7 cellular contexts compared by ENCODE assay signal in the genomic region with DNA sequence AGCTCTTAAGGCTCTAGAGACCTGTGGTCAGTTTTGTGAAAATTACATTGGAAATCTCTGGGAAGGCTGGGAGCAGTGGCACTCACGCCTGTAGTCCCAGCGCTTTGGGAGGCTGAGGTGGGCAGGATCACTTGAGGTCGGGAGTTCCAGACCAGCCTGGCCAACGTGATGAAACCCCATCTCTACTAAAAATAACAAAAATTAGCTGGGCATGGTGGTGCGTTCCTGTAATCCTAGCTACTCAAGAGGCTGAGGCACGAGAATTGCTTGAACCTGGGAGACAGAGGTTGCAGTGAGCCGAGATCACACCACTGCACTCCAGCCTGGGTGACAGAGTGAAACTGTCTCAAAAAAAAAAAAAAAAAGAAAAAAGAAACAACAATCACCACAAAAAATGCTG. TPM values are rescaled to one million over a fixed set of nuclear protein-coding genes. Genes with fewer than 3 reads are reported as not detected.
DNase-seq lines count a peak whose midpoint lies in the region; ATAC-seq and TF ChIP-seq lines count a peak whose summit lies in the region.
"Not testable (repeated sequence)": the region's sequence is repeated elsewhere in the genome, so short reads cannot be mapped to it uniquely, and the experiment has no call there.
"Had no signal": no experiment of that assay in that cellular context is flagged by ENCODE, and none has a peak within 500 bp of the region (broad histone marks: within the 10 kb centered on the region; RNA-seq: fewer than 3 reads in every experiment).

No MANE protein-coding gene starts in this region.

- 50% methylated on average over 1 of the region's 7 CpGs; no CpG with 5 or more reads in 1 of the 2 donors for WGBS in gastroesophageal sphincter (ENCODE audit: low coverage in 1 of 2), 2 donors

- not testable (repeated sequence) for H3K9ac ChIP-seq in skeletal muscle tissue (ENCODE audit: low read depth in 1 of 3, low read length in 3 of 3)

- not testable (repeated sequence) for DNase-seq in CD4-positive, alpha-beta T cell; activated CD4-positive, alpha-beta T cell treated with anti-CD3 and anti-CD28 coated beads, Interleukin-2, amount 10 ng/mL, durations not matched to agents 24 days and 14 days; central memory CD8-positive, alpha-beta T cell (ENCODE audit: low spot score in 2 of 2); progenitor cell of endocrine pancreas (ENCODE audit: low spot score, unreplicated experiment)

- CTCF ChIA-PET in CD4-positive, alpha-beta T cell (lab: Charles Lee) = interaction anchor here (0.7 to 1.4 kb wide), 3 partner anchors 190 to 218 kb away, joined by 3 to 9 read pairs (median 4); no protein-coding TSS in a partner anchor

- intact Hi-C loops in CD4-positive, alpha-beta T cell (cut with DNase I, micrococcal nuclease); activated CD4-positive, alpha-beta T cell treated with anti-CD3 and anti-CD28 coated beads, Interleukin-2, amount 10 ng/mL, durations not matched to agents 24 days and 14 days (cut with micrococcal nuclease): not testable (repeated sequence)

- peaks cover 0 to 38% (median 2%) of the 10 kb centered on the region in 3 donors for H3K4me1 ChIP-seq in gastroesophageal sphincter
- H3K4me1 ChIP-seq in skeletal muscle tissue (ENCODE audit: control insufficient read depth in 3 of 3, insufficient read depth in 3 of 3, low read length in 3 of 3) = not testable (repeated sequence)

- not testable (repeated sequence) for H3K9me3 Mint-ChIP-seq in CD4-positive, alpha-beta T cell; activated CD4-positive, alpha-beta T cell treated with anti-CD3 and anti-CD28 coated beads, Interleukin-2, amount 10 ng/mL, durations not matched to agents 24 days and 14 days; central memory CD8-positive, alpha-beta T cell; progenitor cell of endocrine pancreas (ENCODE audit: low read depth)

- H3K9me3 ChIP-seq in CD4-positive, alpha-beta T cell (ENCODE audit: control insufficient read depth, low read length); gastroesophageal sphincter; skeletal muscle tissue (ENCODE audit: control insufficient read depth in 3 of 3, low read length in 3 of 3): not testable (repeated sequence)

- not testable (repeated sequence) for H3K27ac ChIP-seq in CD4-positive, alpha-beta T cell (ENCODE audit: low read depth, low read length)
- H3K27ac ChIP-seq in gastroesophageal sphincter = peak overlapping the region; percentile 23 to 65 (median 40)
- H3K27ac ChIP-seq in skeletal muscle tissue (ENCODE audit: low read depth, low read length) = peak overlapping the region; percentile 12

- H3K36me3 ChIP-seq in gastroesophageal sphincter (peaks cover 23 to 100% of the 10 kb centered on the region in 2 donors), skeletal muscle tissue (ENCODE audit: control insufficient read depth in 3 of 3, insufficient read depth in 3 of 3, low read length in 3 of 3) (peaks cover 13 to 54% (median 54%) of the 10 kb centered on the region in 3 donors)

- H3K27me3 ChIP-seq in CD4-positive, alpha-beta T cell (ENCODE audit: control insufficient read depth, insufficient read depth, low read length); gastroesophageal sphincter; skeletal muscle tissue (ENCODE audit: control insufficient read depth in 3 of 3, insufficient read depth in 3 of 3, low read length in 3 of 3): not testable (repeated sequence)

- not testable (repeated sequence) for TF ChIP-seq POLR2A in gastroesophageal sphincter (IDR thresholded peaks at IDR 0.05)

- not testable (repeated sequence) for H3K4me1 Mint-ChIP-seq in CD4-positive, alpha-beta T cell (ENCODE audit: low read depth); activated CD4-positive, alpha-beta T cell treated with anti-CD3 and anti-CD28 coated beads, Interleukin-2, amount 10 ng/mL, durations not matched to agents 24 days and 14 days; central memory CD8-positive, alpha-beta T cell; progenitor cell of endocrine pancreas (ENCODE audit: low read depth)

- POLR2A ChIA-PET in CD4-positive, alpha-beta T cell (lab: Charles Lee) = interaction anchor here (0.8 to 0.9 kb wide), 2 partner anchors 22 to 33 kb away, joined by 3 to 5 read pairs; a partner anchor contains a TSS

- not testable (repeated sequence) for TF ChIP-seq EP300 in gastroesophageal sphincter (IDR thresholded peaks at IDR 0.05)

- TF ChIP-seq CTCF in CD4-positive, alpha-beta T cell (IDR thresholded peaks at IDR 0.05); gastroesophageal sphincter (IDR thresholded peaks at IDR 0.05); progenitor cell of endocrine pancreas (IDR thresholded peaks at IDR 0.05; ENCODE audit: unreplicated experiment): not testable (repeated sequence)

- peaks cover 87% of the 10 kb centered on the region for H3K36me3 Mint-ChIP-seq in CD4-positive, alpha-beta T cell (ENCODE audit: low read depth)
- peaks cover 49% of the 10 kb centered on the region for H3K36me3 Mint-ChIP-seq in activated CD4-positive, alpha-beta T cell treated with anti-CD3 and anti-CD28 coated beads, Interleukin-2, amount 10 ng/mL, durations not matched to agents 24 days and 14 days (ENCODE audit: low read depth)
- H3K36me3 Mint-ChIP-seq in central memory CD8-positive, alpha-beta T cell (ENCODE audit: insufficient read depth) = peaks cover 81% of the 10 kb centered on the region
- peaks cover 29% of the 10 kb centered on the region for H3K36me3 Mint-ChIP-seq in progenitor cell of endocrine pancreas (ENCODE audit: insufficient read depth)

- not testable (repeated sequence) for ATAC-seq in CD4-positive, alpha-beta T cell (ENCODE audit: poor library complexity); gastroesophageal sphincter
- peak; percentile 14 for ATAC-seq in central memory CD8-positive, alpha-beta T cell (replicated peaks; ENCODE audit: extremely low read depth, poor library complexity, severe bottlenecking)

- H3K4me3 Mint-ChIP-seq in CD4-positive, alpha-beta T cell; activated CD4-positive, alpha-beta T cell treated with anti-CD3 and anti-CD28 coated beads, Interleukin-2, amount 10 ng/mL, durations not matched to agents 24 days and 14 days; central memory CD8-positive, alpha-beta T cell; progenitor cell of endocrine pancreas (ENCODE audit: low read depth): not testable (repeated sequence)

- not testable (repeated sequence) for H3K4me3 ChIP-seq in gastroesophageal sphincter; skeletal muscle tissue (ENCODE audit: low read length in 3 of 3)

- not testable (repeated sequence) for H3K27me3 Mint-ChIP-seq in CD4-positive, alpha-beta T cell; activated CD4-positive, alpha-beta T cell treated with anti-CD3 and anti-CD28 coated beads, Interleukin-2, amount 10 ng/mL, durations not matched to agents 24 days and 14 days; central memory CD8-positive, alpha-beta T cell; progenitor cell of endocrine pancreas

- peak overlapping the region; percentile 44 for H3K27ac Mint-ChIP-seq in CD4-positive, alpha-beta T cell
- peak overlapping the region; percentile 25 for H3K27ac Mint-ChIP-seq in activated CD4-positive, alpha-beta T cell treated with anti-CD3 and anti-CD28 coated beads, Interleukin-2, amount 10 ng/mL, durations not matched to agents 24 days and 14 days
- peak overlapping the region; percentile 16 for H3K27ac Mint-ChIP-seq in central memory CD8-positive, alpha-beta T cell (ENCODE audit: low read depth)
- H3K27ac Mint-ChIP-seq in progenitor cell of endocrine pancreas = peak overlapping the region; percentile 41

RNA-seq across cellular contexts. Expression of a gene that starts 26.1 kb away (rescaled TPM):
- total RNA-seq in CD4-positive, alpha-beta T cell = 10 to 100 TPM; 12.7 to 12.8 TPM
- 1.9 TPM in 2 replicates for total RNA-seq in activated CD4-positive, alpha-beta T cell treated with anti-CD3 and anti-CD28 coated beads, Interleukin-2, amount 10 ng/mL, durations not matched to agents 24 days and 14 days
- total RNA-seq in gastroesophageal sphincter (1 to 10 TPM; 1.0 to 3.9 (median 2.1) TPM), progenitor cell of endocrine pancreas (1.6 and 2.0 TPM in 2 replicates), skeletal muscle tissue (1.0 TPM)
- total RNA-seq: GM23248 had no signal

RNA-seq across cellular contexts. Expression of a gene that starts 32.9 kb away (rescaled TPM):
- 100 to 1,000 TPM; 290 to 304 TPM for total RNA-seq in CD4-positive, alpha-beta T cell
- 246 and 251 TPM in 2 replicates for total RNA-seq in activated CD4-positive, alpha-beta T cell treated with anti-CD3 and anti-CD28 coated beads, Interleukin-2, amount 10 ng/mL, durations not matched to agents 24 days and 14 days
- 1,000 to 10,000 TPM in 1 of 4 donors, 100 to 1,000 TPM in 3; 524 to 1,194 (median 837) TPM for total RNA-seq in gastroesophageal sphincter
- 192 and 193 TPM in 2 replicates for total RNA-seq in progenitor cell of endocrine pancreas
- 156 TPM for total RNA-seq in skeletal muscle tissue
